In the genomic region with DNA sequence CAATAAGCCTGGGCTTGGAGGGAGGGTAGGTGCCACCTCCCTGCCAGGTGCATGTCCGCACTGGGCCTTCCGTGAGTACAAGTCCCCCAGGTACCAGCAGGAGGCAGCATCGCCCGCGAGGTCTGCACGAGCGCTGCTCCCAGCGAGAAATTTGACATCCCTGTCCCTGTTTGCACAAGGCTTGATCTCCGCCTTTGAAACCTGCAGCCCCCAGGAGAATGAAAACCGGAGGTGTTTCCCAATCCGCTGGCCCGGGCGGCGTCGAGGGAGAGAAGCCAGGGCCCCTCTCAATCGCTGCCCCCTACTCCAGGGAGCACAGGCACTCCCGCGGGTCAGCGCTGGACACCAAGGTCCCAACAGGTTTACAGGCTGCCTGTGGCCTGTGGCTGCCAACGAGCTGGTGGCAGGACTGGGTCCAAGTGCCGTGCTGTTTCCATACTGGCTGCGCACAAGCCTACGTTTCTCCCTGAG, we compare ENCODE assay signal across 8 cellular contexts. TPM values are rescaled to one million over a fixed set of nuclear protein-coding genes. Genes with fewer than 3 reads are reported as not detected.
DNase-seq lines count a peak whose midpoint lies in the region; ATAC-seq and TF ChIP-seq lines count a peak whose summit lies in the region.

No MANE protein-coding gene starts in this region.

- H3K9me3 Mint-ChIP-seq in type B pancreatic cell: no peaks in the 10 kb centered on the region

- peak overlapping the region; percentile 80 for H3K4me3 Mint-ChIP-seq in type B pancreatic cell

- H3K4me1 ChIP-seq in esophagus (ENCODE audit: control insufficient read depth in 2 of 2, insufficient read depth in 2 of 2, low read length in 1 of 2) (peaks cover 15 to 23% of the 10 kb centered on the region in 2 donors), ovary (ENCODE audit: insufficient read depth) (peaks cover 9% of the 10 kb centered on the region)

- H3K4me1 Mint-ChIP-seq in type B pancreatic cell (ENCODE audit: unreplicated experiment): peaks cover 19% of the 10 kb centered on the region

- intact Hi-C loops in ovary (cut with DNase I): loop anchor here in 1 of 4 donors (10.0 kb wide), 1 partner anchor 270 kb away; a partner anchor contains a TSS

- H3K9me3 ChIP-seq in esophagus (ENCODE audit: control insufficient read depth in 2 of 2, insufficient read depth in 1 of 2, low read depth in 1 of 2, low read length in 1 of 2) (no peaks in the 10 kb centered on the region), ovary (no peaks in the 10 kb centered on the region)

- TF ChIP-seq CTCF in ovary (IDR thresholded peaks at IDR 0.05): no peak
- TF ChIP-seq CTCF in type B pancreatic cell (conservative IDR thresholded peaks at IDR 0.05): peak; percentile 79

- TF ChIP-seq EP300 in ovary (IDR thresholded peaks at IDR 0.05): no peak

- DNase-seq in AG08396 (ENCODE audit: low spot score) (peak; percentile 65), NCI-H1105 treated with DMSO at 0.1 percent for 48 hours (lab: John Stamatoyannopoulos, UW) (peak; percentile 37), ovary (peak in 4 of 5 donors; percentile 39 to 67 (median 58)), type B pancreatic cell (ENCODE audit: extremely low spot score, unreplicated experiment) (peak; percentile 81), SK-N-DZ (ENCODE audit: low spot score) (no peak)
- peak; percentile 89 for DNase-seq in activated CD8-positive, alpha-beta memory T cell treated with anti-CD3 and anti-CD28 coated beads, Interleukin-2, amount 50 U/mL, for 4 hours

- TF ChIP-seq POLR2A in ovary (IDR thresholded peaks at IDR 0.05): no peak

- ATAC-seq in GM19452 (IDR thresholded peaks at IDR 0.05; ENCODE audit: unreplicated experiment): peak; percentile 58

- H3K36me3 ChIP-seq in esophagus (ENCODE audit: control insufficient read depth in 2 of 2, insufficient read depth in 2 of 2, low read length in 1 of 2) (no peaks in the 10 kb centered on the region), ovary (no peaks in the 10 kb centered on the region)

- WGBS in esophagus, 2 donors: 2 to 3% methylated on average over 23 of the region's 23 CpGs
- 4 to 8% (median 6%) methylated on average over 22 to 23 of the region's 23 CpGs for WGBS in ovary, 3 donors

- H3K36me3 Mint-ChIP-seq in type B pancreatic cell: no peaks in the 10 kb centered on the region

- H3K27me3 ChIP-seq in esophagus (ENCODE audit: control insufficient read depth in 1 of 2, insufficient read depth in 2 of 2, low read length in 2 of 2): no peaks in the 10 kb centered on the region
- no peaks in the 10 kb centered on the region for H3K27me3 ChIP-seq in ovary

- H3K27ac Mint-ChIP-seq in type B pancreatic cell: peak overlapping the region; percentile 34

- H3K27ac ChIP-seq in esophagus (ENCODE audit: low read depth in 2 of 2, low read length in 1 of 2) (no peak overlapping the region), ovary (no peak overlapping the region)

- peak overlapping the region; percentile 53 to 54 for H3K4me3 ChIP-seq in esophagus (ENCODE audit: low read depth in 1 of 2, low read length in 2 of 2)
- peak overlapping the region; percentile 33 for H3K4me3 ChIP-seq in ovary

- H3K27me3 Mint-ChIP-seq in type B pancreatic cell: peaks cover 20% of the 10 kb centered on the region

RNA-seq across cellular contexts. Expression of a gene that starts 1.0 kb away (rescaled TPM):
- polyA plus RNA-seq in esophagus: 1 to 10 TPM; 3.2 to 5.5 TPM
- total RNA-seq in ovary: 10 to 100 TPM in 1 of 7 donors, 1 to 10 TPM in 6; 3.3 to 10.0 (median 4.0) TPM
- 1 to 10 TPM; 2.7 to 3.4 TPM for polyA plus RNA-seq in ovary
- total RNA-seq in type B pancreatic cell (ENCODE audit: low replicate concordance): 3.2 and 10.4 TPM in 2 replicates
- polyA plus RNA-seq in SK-N-DZ (2014; cell fraction: cytosol; rRNA removed): 0.61 and 1.6 TPM in 2 replicates
- polyA plus RNA-seq in SK-N-DZ (2014; cell fraction: nucleus; rRNA removed): 1.0 and 1.6 TPM in 2 replicates

RNA-seq across cellular contexts. Expression of a gene that starts 18.8 kb away (rescaled TPM):
- polyA plus RNA-seq in esophagus (10 to 100 TPM; 60.3 to 62.3 TPM), ovary (100 to 1,000 TPM; 193 to 205 TPM)
- total RNA-seq in ovary (100 to 1,000 TPM; 196 to 383 (median 231) TPM), type B pancreatic cell (ENCODE audit: low replicate concordance) (82.0 and 162 TPM in 2 replicates)
- 33.9 and 45.2 TPM in 2 replicates for polyA plus RNA-seq in SK-N-DZ (2014; cell fraction: cytosol; rRNA removed)
- 50.8 and 51.1 TPM in 2 replicates for polyA plus RNA-seq in SK-N-DZ (2014; cell fraction: nucleus; rRNA removed)
